In the genomic region with DNA sequence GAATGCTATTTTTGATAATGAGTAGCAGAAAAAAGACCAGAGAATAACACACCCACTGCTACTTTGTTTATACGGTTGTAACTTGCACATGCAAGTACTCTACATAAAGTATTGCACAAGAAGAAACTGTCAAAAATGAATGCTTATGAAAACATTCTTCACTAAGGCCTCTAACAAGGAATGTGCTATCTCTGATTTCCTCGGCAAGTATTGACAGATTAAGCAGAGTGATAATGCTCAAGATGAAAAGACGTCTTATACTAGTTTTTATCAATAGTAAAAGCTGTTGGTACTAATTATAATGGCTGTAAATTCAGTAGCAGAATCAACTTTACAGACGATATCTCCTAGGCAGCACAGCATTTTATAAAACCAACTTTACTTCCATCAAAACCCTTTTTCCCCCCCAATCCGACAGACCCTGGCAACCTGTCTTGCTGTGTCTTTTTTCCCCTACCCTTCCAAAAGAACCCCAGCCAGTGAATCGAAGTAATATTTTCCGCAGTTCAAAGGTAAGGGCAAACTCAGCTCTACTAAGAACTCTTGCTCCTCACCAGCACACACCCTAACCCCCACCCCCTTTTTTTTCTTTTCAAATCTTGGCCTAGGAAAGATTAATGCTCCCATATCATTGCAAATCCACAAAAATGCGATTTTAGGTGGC, we compare ENCODE assay signal across 2 cellular contexts.
TF ChIP-seq lines count a peak whose summit lies in the region.

No MANE protein-coding gene starts in this region.

TF ChIP-seq in K562, 482 proteins besides CTCF, POLR2A, EP300 and RAD21 (continues in another document):
- TF ChIP-seq SOX6 (IDR thresholded peaks at IDR 0.05) (0 out of 2 replicates have a peak, but pooled peaks have one; percentile 12), PURB (CRISPR knock-in tag; IDR thresholded peaks at IDR 0.05; ENCODE audit: low read depth) (no peak), ELF2 (CRISPR knock-in tag; IDR thresholded peaks at IDR 0.05) (no peak), RFX1 (IDR thresholded peaks at IDR 0.05) (0 out of 2 replicates have a peak, but pooled peaks have one; percentile 8), PHF21A (IDR thresholded peaks at IDR 0.05; ENCODE audit: borderline replicate concordance, low read depth) (no peak), CEBPB (tag; IDR thresholded peaks at IDR 0.05) (peak; percentile 95), KLF16 (IDR thresholded peaks at IDR 0.05) (no peak), CEBPG (CRISPR knock-in tag; IDR thresholded peaks at IDR 0.05) (peak; percentile 56), CEBPG (tag; conservative IDR thresholded peaks at IDR 0.05 in 1 of 2, IDR thresholded peaks at IDR 0.05 in 1 of 2) (peak; percentile 79 to 91), ZNF586 (CRISPR knock-in tag; conservative IDR thresholded peaks at IDR 0.05) (no peak)
- TF ChIP-seq, protein P1, sequence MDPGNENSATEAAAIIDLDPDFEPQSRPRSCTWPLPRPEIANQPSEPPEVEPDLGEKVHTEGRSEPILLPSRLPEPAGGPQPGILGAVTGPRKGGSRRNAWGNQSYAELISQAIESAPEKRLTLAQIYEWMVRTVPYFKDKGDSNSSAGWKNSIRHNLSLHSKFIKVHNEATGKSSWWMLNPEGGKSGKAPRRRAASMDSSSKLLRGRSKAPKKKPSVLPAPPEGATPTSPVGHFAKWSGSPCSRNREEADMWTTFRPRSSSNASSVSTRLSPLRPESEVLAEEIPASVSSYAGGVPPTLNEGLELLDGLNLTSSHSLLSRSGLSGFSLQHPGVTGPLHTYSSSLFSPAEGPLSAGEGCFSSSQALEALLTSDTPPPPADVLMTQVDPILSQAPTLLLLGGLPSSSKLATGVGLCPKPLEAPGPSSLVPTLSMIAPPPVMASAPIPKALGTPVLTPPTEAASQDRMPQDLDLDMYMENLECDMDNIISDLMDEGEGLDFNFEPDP (CRISPR knock-in tag; IDR thresholded peaks at IDR 0.05) = no peak
- TF ChIP-seq, protein P2, sequence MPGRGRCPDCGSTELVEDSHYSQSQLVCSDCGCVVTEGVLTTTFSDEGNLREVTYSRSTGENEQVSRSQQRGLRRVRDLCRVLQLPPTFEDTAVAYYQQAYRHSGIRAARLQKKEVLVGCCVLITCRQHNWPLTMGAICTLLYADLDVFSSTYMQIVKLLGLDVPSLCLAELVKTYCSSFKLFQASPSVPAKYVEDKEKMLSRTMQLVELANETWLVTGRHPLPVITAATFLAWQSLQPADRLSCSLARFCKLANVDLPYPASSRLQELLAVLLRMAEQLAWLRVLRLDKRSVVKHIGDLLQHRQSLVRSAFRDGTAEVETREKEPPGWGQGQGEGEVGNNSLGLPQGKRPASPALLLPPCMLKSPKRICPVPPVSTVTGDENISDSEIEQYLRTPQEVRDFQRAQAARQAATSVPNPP (IDR thresholded peaks at IDR 0.05; ENCODE audit: borderline replicate concordance, insufficient read depth, insufficient read length) = no peak
- TF ChIP-seq, protein P3, sequence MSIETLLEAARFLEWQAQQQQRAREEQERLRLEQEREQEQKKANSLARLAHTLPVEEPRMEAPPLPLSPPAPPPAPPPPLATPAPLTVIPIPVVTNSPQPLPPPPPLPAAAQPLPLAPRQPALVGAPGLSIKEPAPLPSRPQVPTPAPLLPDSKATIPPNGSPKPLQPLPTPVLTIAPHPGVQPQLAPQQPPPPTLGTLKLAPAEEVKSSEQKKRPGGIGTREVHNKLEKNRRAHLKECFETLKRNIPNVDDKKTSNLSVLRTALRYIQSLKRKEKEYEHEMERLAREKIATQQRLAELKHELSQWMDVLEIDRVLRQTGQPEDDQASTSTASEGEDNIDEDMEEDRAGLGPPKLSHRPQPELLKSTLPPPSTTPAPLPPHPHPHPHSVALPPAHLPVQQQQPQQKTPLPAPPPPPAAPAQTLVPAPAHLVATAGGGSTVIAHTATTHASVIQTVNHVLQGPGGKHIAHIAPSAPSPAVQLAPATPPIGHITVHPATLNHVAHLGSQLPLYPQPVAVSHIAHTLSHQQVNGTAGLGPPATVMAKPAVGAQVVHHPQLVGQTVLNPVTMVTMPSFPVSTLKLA (conservative IDR thresholded peaks at IDR 0.05) = peak; percentile 36 to 71; a peak in 3 of 4 replicates
- TF ChIP-seq, protein P4, sequence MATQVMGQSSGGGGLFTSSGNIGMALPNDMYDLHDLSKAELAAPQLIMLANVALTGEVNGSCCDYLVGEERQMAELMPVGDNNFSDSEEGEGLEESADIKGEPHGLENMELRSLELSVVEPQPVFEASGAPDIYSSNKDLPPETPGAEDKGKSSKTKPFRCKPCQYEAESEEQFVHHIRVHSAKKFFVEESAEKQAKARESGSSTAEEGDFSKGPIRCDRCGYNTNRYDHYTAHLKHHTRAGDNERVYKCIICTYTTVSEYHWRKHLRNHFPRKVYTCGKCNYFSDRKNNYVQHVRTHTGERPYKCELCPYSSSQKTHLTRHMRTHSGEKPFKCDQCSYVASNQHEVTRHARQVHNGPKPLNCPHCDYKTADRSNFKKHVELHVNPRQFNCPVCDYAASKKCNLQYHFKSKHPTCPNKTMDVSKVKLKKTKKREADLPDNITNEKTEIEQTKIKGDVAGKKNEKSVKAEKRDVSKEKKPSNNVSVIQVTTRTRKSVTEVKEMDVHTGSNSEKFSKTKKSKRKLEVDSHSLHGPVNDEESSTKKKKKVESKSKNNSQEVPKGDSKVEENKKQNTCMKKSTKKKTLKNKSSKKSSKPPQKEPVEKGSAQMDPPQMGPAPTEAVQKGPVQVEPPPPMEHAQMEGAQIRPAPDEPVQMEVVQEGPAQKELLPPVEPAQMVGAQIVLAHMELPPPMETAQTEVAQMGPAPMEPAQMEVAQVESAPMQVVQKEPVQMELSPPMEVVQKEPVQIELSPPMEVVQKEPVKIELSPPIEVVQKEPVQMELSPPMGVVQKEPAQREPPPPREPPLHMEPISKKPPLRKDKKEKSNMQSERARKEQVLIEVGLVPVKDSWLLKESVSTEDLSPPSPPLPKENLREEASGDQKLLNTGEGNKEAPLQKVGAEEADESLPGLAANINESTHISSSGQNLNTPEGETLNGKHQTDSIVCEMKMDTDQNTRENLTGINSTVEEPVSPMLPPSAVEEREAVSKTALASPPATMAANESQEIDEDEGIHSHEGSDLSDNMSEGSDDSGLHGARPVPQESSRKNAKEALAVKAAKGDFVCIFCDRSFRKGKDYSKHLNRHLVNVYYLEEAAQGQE (CRISPR knock-in tag; IDR thresholded peaks at IDR 0.05; ENCODE audit: low read depth) = no peak
- TF ChIP-seq, protein P5, sequence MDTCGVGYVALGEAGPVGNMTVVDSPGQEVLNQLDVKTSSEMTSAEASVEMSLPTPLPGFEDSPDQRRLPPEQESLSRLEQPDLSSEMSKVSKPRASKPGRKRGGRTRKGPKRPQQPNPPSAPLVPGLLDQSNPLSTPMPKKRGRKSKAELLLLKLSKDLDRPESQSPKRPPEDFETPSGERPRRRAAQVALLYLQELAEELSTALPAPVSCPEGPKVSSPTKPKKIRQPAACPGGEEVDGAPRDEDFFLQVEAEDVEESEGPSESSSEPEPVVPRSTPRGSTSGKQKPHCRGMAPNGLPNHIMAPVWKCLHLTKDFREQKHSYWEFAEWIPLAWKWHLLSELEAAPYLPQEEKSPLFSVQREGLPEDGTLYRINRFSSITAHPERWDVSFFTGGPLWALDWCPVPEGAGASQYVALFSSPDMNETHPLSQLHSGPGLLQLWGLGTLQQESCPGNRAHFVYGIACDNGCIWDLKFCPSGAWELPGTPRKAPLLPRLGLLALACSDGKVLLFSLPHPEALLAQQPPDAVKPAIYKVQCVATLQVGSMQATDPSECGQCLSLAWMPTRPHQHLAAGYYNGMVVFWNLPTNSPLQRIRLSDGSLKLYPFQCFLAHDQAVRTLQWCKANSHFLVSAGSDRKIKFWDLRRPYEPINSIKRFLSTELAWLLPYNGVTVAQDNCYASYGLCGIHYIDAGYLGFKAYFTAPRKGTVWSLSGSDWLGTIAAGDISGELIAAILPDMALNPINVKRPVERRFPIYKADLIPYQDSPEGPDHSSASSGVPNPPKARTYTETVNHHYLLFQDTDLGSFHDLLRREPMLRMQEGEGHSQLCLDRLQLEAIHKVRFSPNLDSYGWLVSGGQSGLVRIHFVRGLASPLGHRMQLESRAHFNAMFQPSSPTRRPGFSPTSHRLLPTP (IDR thresholded peaks at IDR 0.05; ENCODE audit: borderline replicate concordance, extremely low read depth, insufficient read length) = no peak

TF ChIP-seq in liver, 16 proteins besides CTCF, POLR2A, EP300 and RAD21:
- TF ChIP-seq YY1 (IDR thresholded peaks at IDR 0.05) (peak; percentile 57), TAF1 (conservative IDR thresholded peaks at IDR 0.05) (no peak), FOXA2 (IDR thresholded peaks at IDR 0.05) (no peak), HNF4A (conservative IDR thresholded peaks at IDR 0.05) (peak in 1 of 2 donors; percentile 10)
- TF ChIP-seq, protein P6, sequence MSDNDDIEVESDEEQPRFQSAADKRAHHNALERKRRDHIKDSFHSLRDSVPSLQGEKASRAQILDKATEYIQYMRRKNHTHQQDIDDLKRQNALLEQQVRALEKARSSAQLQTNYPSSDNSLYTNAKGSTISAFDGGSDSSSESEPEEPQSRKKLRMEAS (IDR thresholded peaks at IDR 0.05) = peak; percentile 6
